9 cellular contexts compared by ENCODE assay signal in the genomic region with DNA sequence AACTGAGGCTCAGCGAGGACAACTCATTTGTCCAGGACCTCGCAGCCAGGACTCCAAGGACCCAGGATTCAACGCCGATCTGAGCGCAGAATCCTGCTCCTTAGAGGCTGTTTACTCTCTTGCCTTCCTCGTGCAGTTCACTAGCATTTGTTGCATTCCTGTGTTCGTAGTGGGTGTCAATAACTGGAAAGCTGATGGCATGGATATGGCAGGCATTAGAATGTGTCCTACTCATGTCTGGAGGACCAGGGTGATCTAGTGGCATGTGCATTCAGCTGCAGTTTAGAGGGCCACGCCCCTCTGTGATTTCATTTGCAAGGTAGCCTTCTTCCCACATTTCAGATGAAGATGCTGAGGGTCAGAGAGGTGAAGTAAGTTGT. TPM values are rescaled to one million over a fixed set of nuclear protein-coding genes. Genes with fewer than 3 reads are reported as not detected.
DNase-seq lines count a peak whose midpoint lies in the region; ATAC-seq, FAIRE-seq and TF ChIP-seq lines count a peak whose summit lies in the region.
"Had no signal": no experiment of that assay in that cellular context is flagged by ENCODE, and none has a peak within 500 bp of the region (broad histone marks: within the 10 kb centered on the region; RNA-seq: fewer than 3 reads in every experiment).

No MANE protein-coding gene starts in this region.

- H2AFZ ChIP-seq in keratinocyte (ENCODE audit: control insufficient read depth, low read length), result no peak overlapping the region

- no peak for FAIRE-seq in keratinocyte (lab: Jason Lieb, UNC)
- FAIRE-seq: A204.1 had no signal

- no peaks in the 10 kb centered on the region for H3K36me3 Mint-ChIP-seq in activated T-helper 2 cell treated with anti-CD3 and anti-CD28 coated beads, Interferon-gamma antibody, Interleukin-2, Interleukin-4, amounts not matched to agents 10 μg/mL and 5 μg/mL and 100 μg/mL, durations not matched to agents 14 hours and 24 hours and 36 hours (ENCODE audit: low read depth)
- H3K36me3 Mint-ChIP-seq in stimulated activated naive B cell treated with anti-CD40 and anti-IgM and Interleukin-4, amounts not matched to agents 10 μg/mL and 1 μg/mL and 100 μg/mL, for 72 hours, result no peaks in the 10 kb centered on the region

- H3K9me1 ChIP-seq in keratinocyte (ENCODE audit: control insufficient read depth, extremely low read depth, insufficient read depth, low read length), result no peaks in the 10 kb centered on the region

- no peaks in the 10 kb centered on the region for H3K36me3 ChIP-seq in keratinocyte (ENCODE audit: control insufficient read depth in 2 of 2, extremely low read depth in 1 of 2, insufficient read depth in 2 of 2, low read length in 2 of 2)

- H3K4me1 Mint-ChIP-seq in activated T-helper 2 cell treated with anti-CD3 and anti-CD28 coated beads, Interferon-gamma antibody, Interleukin-2, Interleukin-4, amounts not matched to agents 10 μg/mL and 5 μg/mL and 100 μg/mL, durations not matched to agents 14 hours and 24 hours and 36 hours (ENCODE audit: low read depth), result peaks cover 6% of the 10 kb centered on the region
- H3K4me1 Mint-ChIP-seq in stimulated activated naive B cell treated with anti-CD40 and anti-IgM and Interleukin-4, amounts not matched to agents 10 μg/mL and 1 μg/mL and 100 μg/mL, for 72 hours, result peaks cover 8 to 11% of the 10 kb centered on the region in 2 donors

- peak overlapping the region; percentile 93 for H3K4me2 ChIP-seq in keratinocyte (ENCODE audit: control insufficient read depth, extremely low read depth, insufficient read depth, low read depth, low read length)

- H3K27me3 Mint-ChIP-seq in activated T-helper 2 cell treated with anti-CD3 and anti-CD28 coated beads, Interferon-gamma antibody, Interleukin-2, Interleukin-4, amounts not matched to agents 10 μg/mL and 5 μg/mL and 100 μg/mL, durations not matched to agents 14 hours and 24 hours and 36 hours (ENCODE audit: low read depth), result peaks cover 33% of the 10 kb centered on the region
- H3K27me3 Mint-ChIP-seq in stimulated activated naive B cell treated with anti-CD40 and anti-IgM and Interleukin-4, amounts not matched to agents 10 μg/mL and 1 μg/mL and 100 μg/mL, for 72 hours, result peaks cover 50 to 62% of the 10 kb centered on the region in 2 donors

- H3K27ac Mint-ChIP-seq in activated T-helper 2 cell treated with anti-CD3 and anti-CD28 coated beads, Interferon-gamma antibody, Interleukin-2, Interleukin-4, amounts not matched to agents 10 μg/mL and 5 μg/mL and 100 μg/mL, durations not matched to agents 14 hours and 24 hours and 36 hours, result no peak overlapping the region
- H3K27ac Mint-ChIP-seq in stimulated activated naive B cell treated with anti-CD40 and anti-IgM and Interleukin-4, amounts not matched to agents 10 μg/mL and 1 μg/mL and 100 μg/mL, for 72 hours, result no peak overlapping the region

- peaks cover 15% of the 10 kb centered on the region for H3K4me1 ChIP-seq in keratinocyte (ENCODE audit: control insufficient read depth, extremely low read depth, insufficient read depth, low read length)

- intact Hi-C loops in activated T-helper 2 cell treated with anti-CD3 and anti-CD28 coated beads, Interferon-gamma antibody, Interleukin-2, Interleukin-4, amounts not matched to agents 10 μg/mL and 5 μg/mL and 100 μg/mL, durations not matched to agents 14 hours and 24 hours and 36 hours (cut with micrococcal nuclease), result no loop called here

- H3K9ac ChIP-seq in keratinocyte (ENCODE audit: control insufficient read depth, extremely low read depth, insufficient read depth, low read length), result no peak overlapping the region

- dilution Hi-C loops in keratinocyte (cut with MboI; ENCODE audit: extremely low pct_ligation_motif_present, low sequenced_read_pairs), result no loop called here

- peak overlapping the region; percentile 19 to 69 (median 58) for H3K4me3 ChIP-seq in keratinocyte (ENCODE audit: control insufficient read depth in 2 of 3, extremely low read depth in 1 of 3, insufficient read depth in 2 of 3, low read depth in 1 of 3, low read length in 3 of 3)

- no peak overlapping the region for H3K27ac ChIP-seq in keratinocyte (ENCODE audit: control insufficient read depth, insufficient read depth, low read length)

- peaks cover 27% of the 10 kb centered on the region for H3K27me3 ChIP-seq in keratinocyte (ENCODE audit: control insufficient read depth, extremely low read depth, insufficient read depth, low read length)

- no peaks in the 10 kb centered on the region for H3K9me3 Mint-ChIP-seq in activated T-helper 2 cell treated with anti-CD3 and anti-CD28 coated beads, Interferon-gamma antibody, Interleukin-2, Interleukin-4, amounts not matched to agents 10 μg/mL and 5 μg/mL and 100 μg/mL, durations not matched to agents 14 hours and 24 hours and 36 hours
- H3K9me3 Mint-ChIP-seq in stimulated activated naive B cell treated with anti-CD40 and anti-IgM and Interleukin-4, amounts not matched to agents 10 μg/mL and 1 μg/mL and 100 μg/mL, for 72 hours, result no peaks in the 10 kb centered on the region

- H3K9me3 ChIP-seq in keratinocyte (ENCODE audit: control insufficient read depth, low read depth, low read length), result no peaks in the 10 kb centered on the region

- DNase-seq in NCI-H1092 treated with DMSO at 0.1 percent for 48 hours (lab: John Stamatoyannopoulos, UW) (peak; percentile 13), NCI-H1092 (lab: John Stamatoyannopoulos, UW) (no peak), keratinocyte (ENCODE audit: low read depth, low spot score) (no peak), hypothalamus (lab: John Stamatoyannopoulos, UW) (no peak), NCI-H146 treated with DMSO at 0.1 percent for 48 hours (lab: John Stamatoyannopoulos, UW; ENCODE audit: unreplicated experiment) (no peak)
- no peak for DNase-seq in activated T-helper 2 cell treated with anti-CD3 and anti-CD28 coated beads, Interferon-gamma antibody, Interleukin-2, Interleukin-4, amounts not matched to agents 10 μg/mL and 5 μg/mL and 100 μg/mL, durations not matched to agents 14 hours and 24 hours and 36 hours (ENCODE audit: low spot score)
- DNase-seq in stimulated activated naive B cell treated with anti-CD40 and anti-IgM and Interleukin-4, amounts not matched to agents 10 μg/mL and 1 μg/mL and 100 μg/mL, for 72 hours, result no peak

- ATAC-seq in stimulated activated naive B cell treated with anti-CD40 and anti-IgM and Interleukin-4, amounts not matched to agents 10 μg/mL and 1 μg/mL and 100 μg/mL, for 72 hours (replicated peaks), result no peak
- no peak for ATAC-seq in GM19467 (IDR thresholded peaks at IDR 0.05; ENCODE audit: unreplicated experiment)

- H3K4me3 Mint-ChIP-seq in activated T-helper 2 cell treated with anti-CD3 and anti-CD28 coated beads, Interferon-gamma antibody, Interleukin-2, Interleukin-4, amounts not matched to agents 10 μg/mL and 5 μg/mL and 100 μg/mL, durations not matched to agents 14 hours and 24 hours and 36 hours (ENCODE audit: low read depth), result peak overlapping the region; percentile 68
- peak overlapping the region; percentile 77 to 78 for H3K4me3 Mint-ChIP-seq in stimulated activated naive B cell treated with anti-CD40 and anti-IgM and Interleukin-4, amounts not matched to agents 10 μg/mL and 1 μg/mL and 100 μg/mL, for 72 hours

- no peaks in the 10 kb centered on the region for H3K79me2 ChIP-seq in keratinocyte (ENCODE audit: control insufficient read depth, insufficient read depth, low read length)

- H4K20me1 ChIP-seq in keratinocyte (ENCODE audit: control insufficient read depth, extremely low read depth, insufficient read depth, low read length), result peaks cover 6% of the 10 kb centered on the region

- TF ChIP-seq CTCF in keratinocyte (optimal IDR thresholded peaks at IDR 0.05 in 1 of 3, IDR thresholded peaks at IDR 0.05 in 1 of 3, conservative IDR thresholded peaks at IDR 0.05 in 1 of 3; ENCODE audit: extremely low read depth in 1 of 3, insufficient read depth in 2 of 3, low read length in 3 of 3), result no peak

RNA-seq across cellular contexts. Expression of a gene that starts 0.5 kb away (rescaled TPM):
- total RNA-seq in activated T-helper 2 cell treated with anti-CD3 and anti-CD28 coated beads, Interferon-gamma antibody, Interleukin-2, Interleukin-4, amounts not matched to agents 10 μg/mL and 5 μg/mL and 100 μg/mL, durations not matched to agents 14 hours and 24 hours and 36 hours, result 0.16 and 0.23 TPM in 2 replicates
- 1.2 to 2.0 TPM (median 1.3 TPM) in 3 replicates for polyA plus RNA-seq in keratinocyte
- 8.2 TPM for polyA plus RNA-seq in keratinocyte (2011; ENCODE audit: low read depth)
- 0.60 and 0.70 TPM in 2 replicates for polyA plus RNA-seq in keratinocyte (2011; cell fraction: cytosol; rRNA removed)
- polyA plus RNA-seq in keratinocyte (2011; cell fraction: nucleus; rRNA removed), result 3.2 and 3.3 TPM in 2 replicates
- 0.97 and 5.1 TPM in 2 replicates for polyA plus RNA-seq in keratinocyte (2012; ENCODE audit: low replicate concordance)
- polyA minus RNA-seq in keratinocyte, result 1.6 to 3.5 TPM (median 3.4 TPM) in 3 replicates
- polyA minus RNA-seq in keratinocyte (2011; cell fraction: cytosol; rRNA and poly(A)+ RNA removed), result 0.96 TPM
- polyA minus RNA-seq in keratinocyte (2011; cell fraction: nucleus; rRNA and poly(A)+ RNA removed), result 6.3 TPM in 2 replicates
